ENCODE assay signal across 8 cellular contexts in the genomic region with DNA sequence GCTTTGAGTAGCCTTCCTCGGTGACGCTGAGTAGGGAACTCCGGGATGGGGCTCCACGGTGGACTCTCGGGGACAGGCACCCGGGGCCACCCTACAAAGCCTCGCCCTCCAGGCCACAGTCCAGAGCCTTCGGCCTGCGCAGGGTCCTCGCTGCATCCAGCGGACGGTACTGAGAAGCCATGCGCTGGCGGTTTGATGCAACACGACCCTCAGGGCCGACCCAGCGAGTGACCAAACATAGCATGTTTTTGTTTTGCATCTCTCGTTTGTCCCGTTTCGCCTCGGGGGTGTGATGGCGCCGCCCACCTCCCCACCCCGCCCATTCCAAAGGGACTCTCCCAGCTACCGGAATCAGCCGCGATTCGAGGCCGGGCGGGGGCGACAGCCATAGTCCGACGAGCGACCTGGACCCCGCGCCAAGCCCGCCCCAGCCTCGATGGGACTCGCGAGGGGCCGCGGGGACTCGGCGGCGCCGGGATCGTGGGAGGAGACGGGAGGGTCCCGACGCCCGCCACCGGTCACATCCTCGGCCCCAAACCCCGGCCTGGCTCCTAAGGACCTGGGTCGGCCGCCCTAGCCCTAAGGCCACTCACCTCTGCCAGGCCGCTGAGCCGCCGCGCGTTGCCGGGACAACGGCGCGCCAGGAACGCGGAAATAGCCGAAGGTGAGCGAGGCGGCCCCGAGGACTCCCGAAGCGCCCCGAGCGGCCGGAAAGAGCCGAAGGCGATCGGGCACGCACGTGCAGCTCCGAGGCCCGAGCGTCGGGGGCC. TPM values are rescaled to one million over a fixed set of nuclear protein-coding genes. Genes with fewer than 3 reads are reported as not detected.
A peak's percentile ranks its signal among the peaks of the same experiment; 100 is the strongest.
DNase-seq lines count a peak whose midpoint lies in the region; ATAC-seq and TF ChIP-seq lines count a peak whose summit lies in the region.

No MANE protein-coding gene starts in this region.

- H3K4me1 ChIP-seq in HAP-1 (peaks cover 11% of the 10 kb centered on the region), adrenal gland (replicated peaks in 1 of 2) (peaks cover 19 to 40% of the 10 kb centered on the region in 2 donors), heart left ventricle (peaks cover 5 to 44% (median 31%) of the 10 kb centered on the region in 12 donors), parathyroid adenoma (peaks cover 13% of the 10 kb centered on the region), tibial artery (peaks cover 0 to 40% (median 24%) of the 10 kb centered on the region in 4 donors)

- H3K36me3 ChIP-seq in HAP-1 (replicated peaks) (peaks cover 4% of the 10 kb centered on the region), adrenal gland (replicated peaks in 1 of 2) (peaks cover 0 to 19% of the 10 kb centered on the region in 2 donors), heart left ventricle (peaks cover 0 to 20% (median 10%) of the 10 kb centered on the region in 9 donors), parathyroid adenoma (ENCODE audit: control insufficient read depth, insufficient read depth, low read length) (no peaks in the 10 kb centered on the region), tibial artery (peaks cover 0 to 19% (median 16%) of the 10 kb centered on the region in 3 donors)

- intact Hi-C loops in adrenal gland (cut with DNase I) = loop anchor here in 1 of 2 donors (10.0 kb wide), 1 partner anchor 105 kb away; no protein-coding TSS in a partner anchor
- intact Hi-C loops in heart left ventricle (cut with DNase I) = loop anchor here in 9 of 10 donors (1.0 to 10.0 kb wide), 12 partner anchors 58 to 188 kb away; a partner anchor contains a TSS
- intact Hi-C loops in tibial artery (cut with DNase I; ENCODE audit: low total_unique reads) = loop anchor here (5.0 kb wide), 2 partner anchors 118 to 362 kb away; a partner anchor contains a TSS

- H3K9me3 ChIP-seq in HAP-1 = peaks cover 3% of the 10 kb centered on the region; the same call in 1 of the 2 replicates
- H3K9me3 ChIP-seq in adrenal gland (replicated peaks in 1 of 3) = no peaks in the 10 kb centered on the region
- no peaks in the 10 kb centered on the region for H3K9me3 ChIP-seq in heart left ventricle
- no peaks in the 10 kb centered on the region for H3K9me3 ChIP-seq in parathyroid adenoma (ENCODE audit: control insufficient read depth, low read length)
- H3K9me3 ChIP-seq in tibial artery = no peaks in the 10 kb centered on the region

- TF ChIP-seq CTCF in adrenal gland (IDR thresholded peaks at IDR 0.05) (no peak), heart left ventricle (IDR thresholded peaks at IDR 0.05) (no peak), parathyroid adenoma (IDR thresholded peaks at IDR 0.05) (no peak), tibial artery (IDR thresholded peaks at IDR 0.05) (no peak)

- H2AFZ ChIP-seq in parathyroid adenoma = peak overlapping the region; percentile 94

- TF ChIP-seq POLR2A in adrenal gland (IDR thresholded peaks at IDR 0.05) = peak in 1 of 2 donors; percentile 22
- peak in 1 of 2 donors; percentile 27 for TF ChIP-seq POLR2A in heart left ventricle (IDR thresholded peaks at IDR 0.05)

- peak; percentile 97 for DNase-seq in DMS53 (lab: John Stamatoyannopoulos, UW)
- peak; percentile 81 to 94 for DNase-seq in HAP-1 (ENCODE audit: low spot score in 2 of 2)
- DNase-seq in NCI-H1105 (lab: John Stamatoyannopoulos, UW) = peak; percentile 65
- DNase-seq in T-helper 1 cell = peak; percentile 76 to 90 (median 87)
- DNase-seq in adrenal gland = peak; percentile 87 to 94 (median 92)
- DNase-seq in heart left ventricle = peak; percentile 85 to 95 (median 90)
- peak; percentile 77 to 93 for DNase-seq in tibial artery

- in situ Hi-C loops in HAP-1 (cut with MboI; ENCODE audit: low sequenced_read_pairs) = no loop called here

- ATAC-seq in heart left ventricle = peak; percentile 48 to 77 (median 74)

- WGBS in adrenal gland, 4 donors = 1 to 6% (median 1%) methylated on average over 28 to 85 of the region's 85 CpGs; no CpG with 5 or more reads in 1 of the 4 donors
- WGBS in heart left ventricle, 4 donors = 0 to 2% (median 1%) methylated on average over 1 to 85 of the region's 85 CpGs

- peak overlapping the region; percentile 61 for H3K4me3 ChIP-seq in HAP-1
- peak overlapping the region in 2 of 4 donors; percentile 73 to 94 for H3K4me3 ChIP-seq in adrenal gland
- peak overlapping the region; percentile 25 to 96 (median 72) for H3K4me3 ChIP-seq in heart left ventricle
- H3K4me3 ChIP-seq in parathyroid adenoma (ENCODE audit: low read depth, low read length) = peak overlapping the region; percentile 83
- peak overlapping the region; percentile 81 to 86 for H3K4me3 ChIP-seq in tibial artery

- H3K9ac ChIP-seq in parathyroid adenoma = peak overlapping the region; percentile 82

- peak overlapping the region; percentile 71 for H3K4me2 ChIP-seq in parathyroid adenoma (ENCODE audit: low read length)

- H3K79me2 ChIP-seq in parathyroid adenoma = peaks cover 5% of the 10 kb centered on the region

- H3K27me3 ChIP-seq in HAP-1 (ENCODE audit: low read depth) (no peaks in the 10 kb centered on the region), adrenal gland (no peaks in the 10 kb centered on the region), heart left ventricle (no peaks in the 10 kb centered on the region), parathyroid adenoma (ENCODE audit: control insufficient read depth, insufficient read depth, low read length) (no peaks in the 10 kb centered on the region), tibial artery (no peaks in the 10 kb centered on the region)

- peak overlapping the region; percentile 85 to 95 (median 89) for H3K27ac ChIP-seq in adrenal gland
- H3K27ac ChIP-seq in heart left ventricle = peak overlapping the region; percentile 58 to 92 (median 82)
- peak overlapping the region; percentile 77 for H3K27ac ChIP-seq in parathyroid adenoma
- H3K27ac ChIP-seq in tibial artery = peak overlapping the region; percentile 84 to 91

RNA-seq across cellular contexts. Expression of a gene that starts 1.6 kb away (rescaled TPM):
- total RNA-seq in adrenal gland (10 to 100 TPM; 14.1 to 46.4 (median 28.7) TPM), heart left ventricle (10 to 100 TPM in 1 of 9 donors, 1 to 10 TPM in 8; 6.0 to 10.1 (median 8.0) TPM)
- polyA plus RNA-seq in adrenal gland (10 to 100 TPM in 2 of 3 donors, 1 to 10 TPM in 1; 6.6 to 62.7 (median 31.3) TPM), heart left ventricle (10 to 100 TPM in 1 of 2 donors, 1 to 10 TPM in 1; 4.8 to 10.2 TPM)

RNA-seq across cellular contexts. Expression of a gene that starts 1.9 kb away (rescaled TPM):
- total RNA-seq in adrenal gland (10 to 100 TPM in 5 of 8 donors, 1 to 10 TPM in 3; 6.8 to 17.1 (median 10.5) TPM), heart left ventricle (10 to 100 TPM in 6 of 9 donors, 1 to 10 TPM in 3; 7.5 to 16.9 (median 10.7) TPM)
- polyA plus RNA-seq in adrenal gland (10 to 100 TPM in 1 of 3 donors, 1 to 10 TPM in 2; 4.3 to 19.0 (median 7.9) TPM), heart left ventricle (1 to 10 TPM; 6.2 to 7.9 TPM)
